ENCODE assay signal across 1 cellular context in the genomic region with DNA sequence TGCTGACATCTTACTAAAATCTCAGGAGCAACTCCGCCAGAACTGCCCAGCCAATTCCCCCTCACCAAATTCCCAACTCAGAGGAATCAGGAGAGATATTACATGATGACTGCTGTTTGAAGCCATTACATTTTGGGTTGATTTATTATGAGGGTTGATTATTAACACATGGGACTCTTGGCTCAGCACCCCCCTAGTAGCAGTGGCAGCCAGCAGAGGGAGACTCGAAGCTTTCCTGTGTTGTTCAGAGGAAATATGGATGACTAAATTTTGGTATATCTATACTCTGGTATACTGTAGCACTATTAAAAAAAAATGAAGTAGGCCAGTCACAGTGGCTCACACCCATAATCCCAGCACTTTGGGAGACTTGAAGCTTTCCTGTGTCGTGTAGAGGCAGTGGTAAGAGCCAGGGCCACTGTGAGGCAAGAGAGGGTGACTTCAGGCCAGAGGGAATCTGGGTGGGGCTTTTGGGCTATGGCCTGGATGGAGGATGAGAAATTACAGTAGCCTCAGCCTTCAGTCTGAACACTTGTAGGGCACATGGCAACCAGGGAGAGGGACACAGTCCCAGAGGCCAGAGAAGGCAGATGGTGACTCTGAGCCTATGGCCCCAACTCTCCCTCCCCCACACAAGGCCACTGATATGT.
TF ChIP-seq lines count a peak whose summit lies in the region.

No MANE protein-coding gene starts in this region.

TF ChIP-seq in H1, 55 proteins besides CTCF, POLR2A, EP300 and RAD21:
- TF ChIP-seq CHD2 (IDR thresholded peaks at IDR 0.05; ENCODE audit: low read length) (no peak), SUZ12 (IDR thresholded peaks at IDR 0.05; ENCODE audit: low read length) (no peak), GABPA (IDR thresholded peaks at IDR 0.05; ENCODE audit: borderline replicate concordance, insufficient read depth, low read length) (no peak), HDAC6 (IDR thresholded peaks at IDR 0.05; ENCODE audit: low read depth, low read length) (no peak), SRF (IDR thresholded peaks at IDR 0.05; ENCODE audit: low read depth, low read length) (no peak), NANOG (IDR thresholded peaks at IDR 0.05; ENCODE audit: insufficient read depth, low read depth, low read length, poor library complexity, severe bottlenecking) (no peak), CEBPB (IDR thresholded peaks at IDR 0.05; ENCODE audit: low read depth, low read length) (no peak), TAF7 (optimal IDR thresholded peaks at IDR 0.05; ENCODE audit: borderline replicate concordance, low read depth, low read length) (no peak), USF2 (IDR thresholded peaks at IDR 0.05; ENCODE audit: low read length) (no peak), BRCA1 (IDR thresholded peaks at IDR 0.05; ENCODE audit: low read depth, low read length) (no peak), RXRA (IDR thresholded peaks at IDR 0.05; ENCODE audit: insufficient read depth, low read depth, low read length) (no peak), KDM4A (IDR thresholded peaks at IDR 0.05; ENCODE audit: low read depth, low read length, severe bottlenecking) (no peak), BACH1 (IDR thresholded peaks at IDR 0.05; ENCODE audit: low read length) (no peak), YY1 (IDR thresholded peaks at IDR 0.05; ENCODE audit: low read depth, low read length) (no peak), TBP (IDR thresholded peaks at IDR 0.05; ENCODE audit: low read depth, low read length) (no peak)
- TF ChIP-seq, protein P1, sequence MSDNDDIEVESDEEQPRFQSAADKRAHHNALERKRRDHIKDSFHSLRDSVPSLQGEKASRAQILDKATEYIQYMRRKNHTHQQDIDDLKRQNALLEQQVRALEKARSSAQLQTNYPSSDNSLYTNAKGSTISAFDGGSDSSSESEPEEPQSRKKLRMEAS (IDR thresholded peaks at IDR 0.05), result no peak
